Comparison of ENCODE assay signal across 8 cellular contexts in genomic region chr17:82450357-82451106, GRCh38. TPM values are rescaled to one million over a fixed set of nuclear protein-coding genes. Genes with fewer than 3 reads are reported as not detected.
A peak's percentile ranks its signal among the peaks of the same experiment; 100 is the strongest.
DNase-seq lines count a peak whose midpoint lies in the region; ATAC-seq and TF ChIP-seq lines count a peak whose summit lies in the region.

Gene CYBC1 (minus strand): TSS chr17:82450752. CDS start chr17:82449254, 1,498 bp downstream.

- peak within 1 kb of the TSS; percentile 26; the same call in 1 of the 2 replicates for H3K27ac ChIP-seq in GM23338 (ENCODE audit: low read depth)

- intact Hi-C loops in activated T-helper 2 cell treated with anti-CD3 and anti-CD28 coated beads, Interferon-gamma antibody, Interleukin-2, Interleukin-4, amounts not matched to agents 10 μg/mL and 5 μg/mL and 100 μg/mL, durations not matched to agents 14 hours and 24 hours and 36 hours (cut with micrococcal nuclease) = loop anchor here (1.0 to 2.0 kb wide), 2 partner anchors 8 to 32 kb away; partner anchors contain the start of genes HEXD, NARF and OGFOD3
- intact Hi-C loops in natural killer cell (cut with micrococcal nuclease) = loop anchor here (1.0 kb wide), 2 partner anchors 8 to 32 kb away; partner anchors contain the start of genes HEXD, NARF and OGFOD3

- ATAC-seq in GM23338 (peak; percentile 83), natural killer cell (peak; percentile 76 to 93 (median 80))
- ATAC-seq in stimulated activated naive B cell treated with anti-CD40 and anti-IgM and Interleukin-4, amounts not matched to agents 10 μg/mL and 1 μg/mL and 100 μg/mL, for 72 hours (replicated peaks) = peak; percentile 55 to 62

- H3K9ac ChIP-seq in Loucy (ENCODE audit: low read depth, low read length, poor library complexity, severe bottlenecking) = peak within 1 kb of the TSS; percentile 99

- H3K27me3 Mint-ChIP-seq in GM23338 (ENCODE audit: insufficient read depth, low read depth, poor library complexity) (peaks cover 11% of the 10 kb centered on the region), natural killer cell (ENCODE audit: low read depth in 2 of 2) (no peaks in the 10 kb centered on the region)
- no peaks in the 10 kb centered on the region for H3K27me3 Mint-ChIP-seq in activated T-helper 2 cell treated with anti-CD3 and anti-CD28 coated beads, Interferon-gamma antibody, Interleukin-2, Interleukin-4, amounts not matched to agents 10 μg/mL and 5 μg/mL and 100 μg/mL, durations not matched to agents 14 hours and 24 hours and 36 hours (ENCODE audit: low read depth)
- H3K27me3 Mint-ChIP-seq in stimulated activated naive B cell treated with anti-CD40 and anti-IgM and Interleukin-4, amounts not matched to agents 10 μg/mL and 1 μg/mL and 100 μg/mL, for 72 hours = no peaks in the 10 kb centered on the region

- peak within 1 kb of the TSS; percentile 95 for H3K4me3 ChIP-seq in GM23338
- H3K4me3 ChIP-seq in Loucy (ENCODE audit: low read length, poor library complexity, severe bottlenecking) = peak within 1 kb of the TSS; percentile 89
- H3K4me3 ChIP-seq in fibroblast of mammary gland (ENCODE audit: control insufficient read depth, low read depth, low read length) = peak within 1 kb of the TSS; percentile 80

- H3F3A ChIP-seq in GM23338 (replicated peaks; ENCODE audit: low read depth) (no peaks in the 10 kb centered on the region; the same call in 1 of the 2 replicates), Loucy (ENCODE audit: low read depth) (peaks cover 15% of the 10 kb centered on the region)

- H3K27me3 ChIP-seq in GM23338 (ENCODE audit: insufficient read depth) (no peaks in the 10 kb centered on the region), Loucy (ENCODE audit: insufficient read depth, low read length, poor library complexity, severe bottlenecking) (no peaks in the 10 kb centered on the region)

- no peaks in the 10 kb centered on the region for H3K9me3 ChIP-seq in Loucy (ENCODE audit: insufficient read depth, low read depth, low read length)

- H3K4me3 Mint-ChIP-seq in GM23338 (peak within 1 kb of the TSS; percentile 79), natural killer cell (peak within 1 kb of the TSS; percentile 97)
- H3K4me3 Mint-ChIP-seq in activated T-helper 2 cell treated with anti-CD3 and anti-CD28 coated beads, Interferon-gamma antibody, Interleukin-2, Interleukin-4, amounts not matched to agents 10 μg/mL and 5 μg/mL and 100 μg/mL, durations not matched to agents 14 hours and 24 hours and 36 hours (ENCODE audit: low read depth) = peak within 1 kb of the TSS; percentile 99
- H3K4me3 Mint-ChIP-seq in stimulated activated naive B cell treated with anti-CD40 and anti-IgM and Interleukin-4, amounts not matched to agents 10 μg/mL and 1 μg/mL and 100 μg/mL, for 72 hours = peak within 1 kb of the TSS; percentile 92 to 97

- peaks cover 5% of the 10 kb centered on the region; the same call in 1 of the 3 replicates for H3K36me3 Mint-ChIP-seq in GM23338 (ENCODE audit: low read depth)
- peaks cover 38% of the 10 kb centered on the region for H3K36me3 Mint-ChIP-seq in activated T-helper 2 cell treated with anti-CD3 and anti-CD28 coated beads, Interferon-gamma antibody, Interleukin-2, Interleukin-4, amounts not matched to agents 10 μg/mL and 5 μg/mL and 100 μg/mL, durations not matched to agents 14 hours and 24 hours and 36 hours (ENCODE audit: low read depth)
- no peaks in the 10 kb centered on the region for H3K36me3 Mint-ChIP-seq in natural killer cell
- H3K36me3 Mint-ChIP-seq in stimulated activated naive B cell treated with anti-CD40 and anti-IgM and Interleukin-4, amounts not matched to agents 10 μg/mL and 1 μg/mL and 100 μg/mL, for 72 hours = peaks cover 14 to 21% of the 10 kb centered on the region in 2 donors

- TF ChIP-seq CTCF in GM23338 (conservative IDR thresholded peaks at IDR 0.05; ENCODE audit: low read depth in 2 of 2) (no peak), Loucy (conservative IDR thresholded peaks at IDR 0.05; ENCODE audit: low read length) (no peak), fibroblast of mammary gland (conservative IDR thresholded peaks at IDR 0.05; ENCODE audit: control insufficient read depth, insufficient read depth, low read depth, low read length) (no peak), natural killer cell (IDR thresholded peaks at IDR 0.05) (no peak)

- no peaks in the 10 kb centered on the region for H3K9me2 ChIP-seq in GM23338 (ENCODE audit: insufficient read depth)
- no peaks in the 10 kb centered on the region for H3K9me2 ChIP-seq in Loucy (replicated peaks; ENCODE audit: low read depth, low read length)

- peak; percentile 86 for TF ChIP-seq POLR2A in Raji (IDR thresholded peaks at IDR 0.05; ENCODE audit: insufficient read depth, low read depth, low read length)

- H2AFZ ChIP-seq in GM23338 (peak within 1 kb of the TSS; percentile 89; the same call in 1 of the 2 replicates), Loucy (ENCODE audit: low read length) (0 out of 2 replicates have a peak within 1 kb of the TSS, but pooled peaks have one; percentile 28)

- H3K4me1 Mint-ChIP-seq in GM23338 (peaks cover 16% of the 10 kb centered on the region), natural killer cell (peaks cover 25 to 43% of the 10 kb centered on the region in 2 donors)
- peaks cover 24% of the 10 kb centered on the region for H3K4me1 Mint-ChIP-seq in activated T-helper 2 cell treated with anti-CD3 and anti-CD28 coated beads, Interferon-gamma antibody, Interleukin-2, Interleukin-4, amounts not matched to agents 10 μg/mL and 5 μg/mL and 100 μg/mL, durations not matched to agents 14 hours and 24 hours and 36 hours (ENCODE audit: low read depth)
- H3K4me1 Mint-ChIP-seq in stimulated activated naive B cell treated with anti-CD40 and anti-IgM and Interleukin-4, amounts not matched to agents 10 μg/mL and 1 μg/mL and 100 μg/mL, for 72 hours = peaks cover 22 to 35% of the 10 kb centered on the region in 2 donors

- H3K36me3 ChIP-seq in GM23338 (ENCODE audit: insufficient read depth) (no peaks in the 10 kb centered on the region), Loucy (ENCODE audit: insufficient read depth, low read length) (no peaks in the 10 kb centered on the region; the same call in 1 of the 2 replicates)

- H3K79me2 ChIP-seq in GM23338 (replicated peaks; ENCODE audit: insufficient read depth) (0 out of 2 replicates have a peak, but pooled peaks cover 5% of the 10 kb centered on the region), Loucy (ENCODE audit: insufficient read depth, low read length) (peaks cover 54% of the 10 kb centered on the region)

- H3K9me3 Mint-ChIP-seq in GM23338 (peaks cover 34% of the 10 kb centered on the region), natural killer cell (no peaks in the 10 kb centered on the region)
- peaks cover 4% of the 10 kb centered on the region for H3K9me3 Mint-ChIP-seq in activated T-helper 2 cell treated with anti-CD3 and anti-CD28 coated beads, Interferon-gamma antibody, Interleukin-2, Interleukin-4, amounts not matched to agents 10 μg/mL and 5 μg/mL and 100 μg/mL, durations not matched to agents 14 hours and 24 hours and 36 hours
- no peaks in the 10 kb centered on the region for H3K9me3 Mint-ChIP-seq in stimulated activated naive B cell treated with anti-CD40 and anti-IgM and Interleukin-4, amounts not matched to agents 10 μg/mL and 1 μg/mL and 100 μg/mL, for 72 hours

- H4K20me1 ChIP-seq in GM23338 (replicated peaks; ENCODE audit: insufficient read depth) (no peaks in the 10 kb centered on the region), Loucy (ENCODE audit: insufficient read depth, low read length, poor library complexity, severe bottlenecking) (peaks cover 18% of the 10 kb centered on the region)

- H3K4me2 ChIP-seq in GM23338 (peak within 1 kb of the TSS; percentile 86), Loucy (ENCODE audit: low read depth, low read length, poor library complexity, severe bottlenecking) (peak within 1 kb of the TSS; percentile 94)

- H3K27ac Mint-ChIP-seq in GM23338 (peak within 1 kb of the TSS; percentile 56), natural killer cell (peak within 1 kb of the TSS; percentile 96)
- peak within 1 kb of the TSS; percentile 99 for H3K27ac Mint-ChIP-seq in activated T-helper 2 cell treated with anti-CD3 and anti-CD28 coated beads, Interferon-gamma antibody, Interleukin-2, Interleukin-4, amounts not matched to agents 10 μg/mL and 5 μg/mL and 100 μg/mL, durations not matched to agents 14 hours and 24 hours and 36 hours
- H3K27ac Mint-ChIP-seq in stimulated activated naive B cell treated with anti-CD40 and anti-IgM and Interleukin-4, amounts not matched to agents 10 μg/mL and 1 μg/mL and 100 μg/mL, for 72 hours = peak within 1 kb of the TSS; percentile 100

- DNase-seq in DMS79 treated with DMSO at 0.1 percent for 48 hours (lab: John Stamatoyannopoulos, UW) (peak; percentile 67), GM23338 (ENCODE audit: low spot score) (peak; percentile 97), fibroblast of mammary gland (ENCODE audit: low read depth) (peak; percentile 88), natural killer cell (peak; percentile 94)
- DNase-seq in activated T-helper 2 cell treated with anti-CD3 and anti-CD28 coated beads, Interferon-gamma antibody, Interleukin-2, Interleukin-4, amounts not matched to agents 10 μg/mL and 5 μg/mL and 100 μg/mL, durations not matched to agents 14 hours and 24 hours and 36 hours (ENCODE audit: low spot score) = peak; percentile 91
- peak; percentile 86 for DNase-seq in stimulated activated naive B cell treated with anti-CD40 and anti-IgM and Interleukin-4, amounts not matched to agents 10 μg/mL and 1 μg/mL and 100 μg/mL, for 72 hours

- H3K4me1 ChIP-seq in GM23338 (ENCODE audit: insufficient read depth) (peaks cover 17% of the 10 kb centered on the region; the same call in 1 of the 2 replicates), Loucy (ENCODE audit: insufficient read depth, low read length, poor library complexity, severe bottlenecking) (peaks cover 28% of the 10 kb centered on the region)

RNA-seq across cellular contexts. Expression of gene CYBC1, which starts in this region (rescaled TPM):
- total RNA-seq in GM23338 (2014; rRNA removed; shearing (Covaris generic)) = 61.2 and 72.4 TPM in 2 replicates
- 22.5 and 24.7 TPM in 2 replicates for polyA plus RNA-seq in GM23338 (2016; fragmentation: Nextera tagmentation; extraction: Ambion mirVana)
- 252 and 265 TPM in 2 replicates for total RNA-seq in activated T-helper 2 cell treated with anti-CD3 and anti-CD28 coated beads, Interferon-gamma antibody, Interleukin-2, Interleukin-4, amounts not matched to agents 10 μg/mL and 5 μg/mL and 100 μg/mL, durations not matched to agents 14 hours and 24 hours and 36 hours
- total RNA-seq in natural killer cell = 100 to 1,000 TPM; 168 to 219 (median 192) TPM

Comparison
In these comparisons a context has a peak if more than half of its experiments do, and no peak if none do; other contexts are left out.
1. Peak in every context shown above with its lines: DNase-seq, ATAC-seq, H3K4me3 ChIP-seq and H3K27ac ChIP-seq.